Comparison of ENCODE assay signal across 9 cellular contexts in genomic region chr9:119963798-119964372, GRCh38.
A peak's percentile ranks its signal among the peaks of the same experiment; 100 is the strongest.
DNase-seq lines count a peak whose midpoint lies in the region; ATAC-seq and TF ChIP-seq lines count a peak whose summit lies in the region.
"Had no signal": no experiment of that assay in that cellular context is flagged by ENCODE, and none has a peak within 500 bp of the region (broad histone marks: within the 10 kb centered on the region; RNA-seq: fewer than 3 reads in every experiment).

No MANE protein-coding gene starts in this region.

- no peak overlapping the region for H3K27ac Mint-ChIP-seq in CD14-positive monocyte
- H3K27ac Mint-ChIP-seq: immature natural killer cell had no signal

- H3K18ac ChIP-seq in trophoblast cell (ENCODE audit: low read length): no peak overlapping the region

- DNase-seq in GM04503 (ENCODE audit: low read depth): peak; percentile 93
- peak; percentile 96 for DNase-seq in NT2/D1 (ENCODE audit: low read depth, low spot score)
- no peak for DNase-seq in esophagus muscularis mucosa (ENCODE audit: extremely low spot score)
- peak; percentile 67 to 73 for DNase-seq in trophoblast cell
- DNase-seq in CD14-positive monocyte (ENCODE audit: low spot score): no peak
- no peak for DNase-seq in NOMO-1 treated with dmso at 0.1 percent for 144 hours (lab: John Stamatoyannopoulos, UW; ENCODE audit: unreplicated experiment)
- DNase-seq: immature natural killer cell had no signal

- H3K4me1 Mint-ChIP-seq in CD14-positive monocyte: peaks cover 2% of the 10 kb centered on the region

- WGBS in esophagus muscularis mucosa: 25% methylated on average over 2 of the region's 5 CpGs
- no CpG with 5 or more reads among the region's 5 CpGs for WGBS in trophoblast cell (ENCODE audit: extremely low coverage, insufficient coverage, insufficient read length)

- no peak for TF ChIP-seq EP300 in esophagus muscularis mucosa (IDR thresholded peaks at IDR 0.05)

- H3K9me3 ChIP-seq in NT2/D1 (ENCODE audit: insufficient read depth, low read length) (peaks cover 19% of the 10 kb centered on the region), esophagus muscularis mucosa (peaks cover 0 to 6% (median 0%) of the 10 kb centered on the region in 4 donors), trophoblast cell (ENCODE audit: insufficient read depth, low read depth, low read length) (no peaks in the 10 kb centered on the region)

- H3K36me3 ChIP-seq in NT2/D1 (ENCODE audit: insufficient read depth, insufficient read length, low read length) (no peaks in the 10 kb centered on the region), esophagus muscularis mucosa (no peaks in the 10 kb centered on the region), trophoblast cell (ENCODE audit: control insufficient read depth in 1 of 2, insufficient read depth in 2 of 2, low read length in 2 of 2) (no peaks in the 10 kb centered on the region)

- H3K4me1 ChIP-seq in NT2/D1 (ENCODE audit: insufficient read depth, insufficient read length): peaks cover 2% of the 10 kb centered on the region
- peaks cover 7 to 19% (median 15%) of the 10 kb centered on the region in 4 donors for H3K4me1 ChIP-seq in esophagus muscularis mucosa
- peaks cover 4 to 8% of the 10 kb centered on the region in 2 experiments for H3K4me1 ChIP-seq in trophoblast cell (ENCODE audit: control insufficient read depth in 1 of 2, insufficient read depth in 2 of 2, low read length in 2 of 2)

- H2BK12ac ChIP-seq in trophoblast cell (ENCODE audit: low read length): no peak overlapping the region

- H3K14ac ChIP-seq in trophoblast cell (ENCODE audit: low read length): no peak overlapping the region

- H4K8ac ChIP-seq in trophoblast cell (ENCODE audit: low read depth, low read length): no peak overlapping the region

- intact Hi-C loops in esophagus muscularis mucosa (cut with DNase I): no loop called here
- intact Hi-C loops in CD14-positive monocyte (cut with micrococcal nuclease): loop anchor here (5.0 to 10.0 kb wide), 2 partner anchors 501 to 513 kb away; no protein-coding TSS in a partner anchor

- H3K4ac ChIP-seq in trophoblast cell (ENCODE audit: low read depth, low read length): no peak overlapping the region

- TF ChIP-seq CTCF in esophagus muscularis mucosa (IDR thresholded peaks at IDR 0.05) (no peak), CD14-positive monocyte (IDR thresholded peaks at IDR 0.05) (no peak)

- peaks cover 5% of the 10 kb centered on the region for H3K79me1 ChIP-seq in trophoblast cell (ENCODE audit: low read length)

- H3K9ac ChIP-seq in NT2/D1 (ENCODE audit: insufficient read length, low read depth) (no peak overlapping the region), trophoblast cell (ENCODE audit: low read length) (no peak overlapping the region)

- no peak overlapping the region for H3K4me3 Mint-ChIP-seq in CD14-positive monocyte
- H3K4me3 Mint-ChIP-seq: immature natural killer cell had no signal

- no peak overlapping the region for H3K23ac ChIP-seq in trophoblast cell (ENCODE audit: low read length)

- TF ChIP-seq POLR2A in esophagus muscularis mucosa (IDR thresholded peaks at IDR 0.05; ENCODE audit: low read depth): no peak

- no peak overlapping the region for H4K12ac ChIP-seq in trophoblast cell (ENCODE audit: low read depth, low read length)

- H3K27me3 ChIP-seq in NT2/D1 (ENCODE audit: insufficient read depth, insufficient read length) (no peaks in the 10 kb centered on the region), esophagus muscularis mucosa (no peaks in the 10 kb centered on the region), trophoblast cell (ENCODE audit: insufficient read depth, low read length) (no peaks in the 10 kb centered on the region)

- peak overlapping the region; percentile 27 for H2BK5ac ChIP-seq in trophoblast cell (ENCODE audit: low read depth, low read length, poor library complexity)

- peak overlapping the region in 3 of 4 donors; percentile 4 to 27 (median 24) for H3K27ac ChIP-seq in esophagus muscularis mucosa (replicated peaks in 1 of 4)
- H3K27ac ChIP-seq in trophoblast cell (ENCODE audit: low read depth, low read length): no peak overlapping the region

- no peaks in the 10 kb centered on the region for H3K9me3 Mint-ChIP-seq in CD14-positive monocyte
- H3K9me3 Mint-ChIP-seq: immature natural killer cell had no signal

- ATAC-seq in HG03460 (IDR thresholded peaks at IDR 0.05; ENCODE audit: unreplicated experiment): no peak
- ATAC-seq in GM19463 (IDR thresholded peaks at IDR 0.05; ENCODE audit: unreplicated experiment): no peak

- no peaks in the 10 kb centered on the region for H3K36me3 Mint-ChIP-seq in CD14-positive monocyte
- H3K36me3 Mint-ChIP-seq: immature natural killer cell had no signal

- H3K79me2 ChIP-seq in trophoblast cell (ENCODE audit: control insufficient read depth, insufficient read depth, low read length, poor library complexity): no peaks in the 10 kb centered on the region

- H2AK5ac ChIP-seq in trophoblast cell (ENCODE audit: low read length): no peak overlapping the region

- H3K27me3 Mint-ChIP-seq in CD14-positive monocyte (ENCODE audit: low read depth in 3 of 3): peaks cover 0 to 13% (median 3%) of the 10 kb centered on the region in 3 donors

- H2AFZ ChIP-seq in trophoblast cell (ENCODE audit: insufficient read depth, low read length, poor library complexity): no peak overlapping the region

- H3K4me3 ChIP-seq in NT2/D1 (ENCODE audit: insufficient read length, low read depth): no peak overlapping the region
- no peak overlapping the region for H3K4me3 ChIP-seq in esophagus muscularis mucosa
- H3K4me3 ChIP-seq in trophoblast cell (ENCODE audit: low read depth, low read length): no peak overlapping the region

- no peak overlapping the region for H4K91ac ChIP-seq in trophoblast cell (ENCODE audit: low read depth, low read length)

- H3K4me2 ChIP-seq in trophoblast cell (ENCODE audit: low read length): peak overlapping the region; percentile 39

- no peak overlapping the region for H2BK120ac ChIP-seq in trophoblast cell (ENCODE audit: insufficient read depth, low read length, poor library complexity)

Comparison
In these comparisons a context has a peak if more than half of its experiments do, and no peak if none do; other contexts are left out.
1. DNase-seq: peak in GM04503 (single experiment), NT2/D1 (single experiment) and trophoblast cell (2 of 2); none in esophagus muscularis mucosa (single experiment), CD14-positive monocyte (single experiment) and NOMO-1 treated with dmso at 0.1 percent for 144 hours (single experiment).